ENCODE assay signal across 12 cellular contexts in the genomic region with DNA sequence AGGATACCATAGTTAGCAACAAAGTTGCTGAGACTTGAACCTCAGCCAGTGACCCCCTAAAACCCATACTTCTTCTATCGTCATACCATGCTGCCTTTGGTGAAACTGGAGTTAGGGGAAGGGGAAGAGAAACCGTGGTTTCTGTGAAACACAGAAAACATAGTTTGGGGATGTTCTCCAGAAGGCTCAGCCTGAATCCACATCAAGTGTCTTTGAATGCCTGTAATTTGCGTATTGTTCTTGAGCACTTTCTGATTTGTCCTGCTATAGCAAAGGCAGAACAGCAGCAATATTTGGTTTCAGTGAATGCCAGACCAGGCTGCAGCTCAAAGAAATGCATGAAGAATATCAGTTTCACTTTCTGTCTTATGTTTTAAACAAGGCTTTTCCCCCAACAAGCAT.
DNase-seq lines count a peak whose midpoint lies in the region; ATAC-seq and TF ChIP-seq lines count a peak whose summit lies in the region.
"Had no signal": no experiment of that assay in that cellular context is flagged by ENCODE, and none has a peak within 500 bp of the region (broad histone marks: within the 10 kb centered on the region; RNA-seq: fewer than 3 reads in every experiment).

No MANE protein-coding gene starts in this region.

- 91 to 95% methylated on average over 3 of the region's 3 CpGs for WGBS in heart right ventricle, 2 donors

- POLR2A ChIA-PET in activated CD4-positive, alpha-beta memory T cell treated with anti-CD3 and anti-CD28 coated beads, Interleukin-2, amount 10 ng/mL, durations not matched to agents 7 days and 5 days (lab: Charles Lee), result no interaction called here

- no peaks in the 10 kb centered on the region for H3K27me3 ChIP-seq in heart right ventricle
- H3K27me3 ChIP-seq: SJSA1 had no signal

- H3K9me3 ChIP-seq in mucosa of descending colon (no peaks in the 10 kb centered on the region), heart right ventricle (peaks cover 0 to 11% (median 0%) of the 10 kb centered on the region in 11 donors)
- H3K9me3 ChIP-seq: SJSA1 had no signal

- H3K4me3 ChIP-seq in mucosa of descending colon (no peak overlapping the region), heart right ventricle (no peak overlapping the region)
- H3K4me3 ChIP-seq: SJSA1 had no signal

- TF ChIP-seq CTCF in mucosa of descending colon (IDR thresholded peaks at IDR 0.05) (no peak), heart right ventricle (IDR thresholded peaks at IDR 0.05) (no peak)

- no peak overlapping the region for H3K27ac Mint-ChIP-seq in activated CD4-positive, alpha-beta memory T cell treated with anti-CD3 and anti-CD28 coated beads, Interleukin-2, amount 10 ng/mL, durations not matched to agents 7 days and 5 days
- H3K27ac Mint-ChIP-seq: activated CD4-positive, alpha-beta memory T cell treated with anti-CD3 and anti-CD28 coated beads for 36 hours; natural killer cell; stimulated activated naive CD8-positive, alpha-beta T cell treated with anti-CD3 and anti-CD28 coated beads, Interleukin-15, Interleukin-2, amounts not matched to agents 100 ng/mL and 50 ng/mL, for 24 hours had no signal

- H3K36me3 ChIP-seq in mucosa of descending colon (ENCODE audit: low read depth) (no peaks in the 10 kb centered on the region), heart right ventricle (no peaks in the 10 kb centered on the region)
- H3K36me3 ChIP-seq: SJSA1 had no signal

- H3K4me1 Mint-ChIP-seq in activated CD4-positive, alpha-beta memory T cell treated with anti-CD3 and anti-CD28 coated beads, Interleukin-2, amount 10 ng/mL, durations not matched to agents 7 days and 5 days, result no peaks in the 10 kb centered on the region
- H3K4me1 Mint-ChIP-seq: natural killer cell had no signal

- ATAC-seq in GM18907 (IDR thresholded peaks at IDR 0.05; ENCODE audit: unreplicated experiment) (peak; percentile 78), GM21723 (IDR thresholded peaks at IDR 0.05; ENCODE audit: unreplicated experiment) (peak; percentile 86), HG03432 (IDR thresholded peaks at IDR 0.05; ENCODE audit: unreplicated experiment) (peak; percentile 74), mucosa of descending colon (no peak), heart right ventricle (no peak), left cardiac atrium (no peak)
- ATAC-seq: natural killer cell had no signal

- H3K27me3 Mint-ChIP-seq in activated CD4-positive, alpha-beta memory T cell treated with anti-CD3 and anti-CD28 coated beads, Interleukin-2, amount 10 ng/mL, durations not matched to agents 7 days and 5 days, result peaks cover 5% of the 10 kb centered on the region
- H3K27me3 Mint-ChIP-seq: stimulated activated naive CD8-positive, alpha-beta T cell treated with anti-CD3 and anti-CD28 coated beads, Interleukin-15, Interleukin-2, amounts not matched to agents 100 ng/mL and 50 ng/mL, for 24 hours had no signal

- CTCF ChIA-PET in activated CD4-positive, alpha-beta memory T cell treated with anti-CD3 and anti-CD28 coated beads, Interleukin-2, amount 10 ng/mL, durations not matched to agents 7 days and 5 days (lab: Charles Lee), result interaction anchor here (1.4 kb wide), 1 partner anchor 10 kb away, joined by 3 read pairs; no protein-coding TSS in a partner anchor

- H3K4me1 ChIP-seq in mucosa of descending colon (ENCODE audit: low read depth) (no peaks in the 10 kb centered on the region), heart right ventricle (no peaks in the 10 kb centered on the region)
- H3K4me1 ChIP-seq: SJSA1 had no signal

- H3K36me3 Mint-ChIP-seq in activated CD4-positive, alpha-beta memory T cell treated with anti-CD3 and anti-CD28 coated beads, Interleukin-2, amount 10 ng/mL, durations not matched to agents 7 days and 5 days (ENCODE audit: low read depth), result no peaks in the 10 kb centered on the region
- H3K36me3 Mint-ChIP-seq: activated CD4-positive, alpha-beta memory T cell treated with anti-CD3 and anti-CD28 coated beads for 36 hours; natural killer cell had no signal

- no peaks in the 10 kb centered on the region for H3K9me3 Mint-ChIP-seq in activated CD4-positive, alpha-beta memory T cell treated with anti-CD3 and anti-CD28 coated beads, Interleukin-2, amount 10 ng/mL, durations not matched to agents 7 days and 5 days
- H3K9me3 Mint-ChIP-seq: activated CD4-positive, alpha-beta memory T cell treated with anti-CD3 and anti-CD28 coated beads for 36 hours; natural killer cell; stimulated activated naive CD8-positive, alpha-beta T cell treated with anti-CD3 and anti-CD28 coated beads, Interleukin-15, Interleukin-2, amounts not matched to agents 100 ng/mL and 50 ng/mL, for 24 hours had no signal

- intact Hi-C loops in mucosa of descending colon (cut with DNase I, micrococcal nuclease), result no loop called here
- intact Hi-C loops in heart right ventricle (cut with DNase I), result no loop called here
- intact Hi-C loops in left cardiac atrium (cut with DNase I), result no loop called here

- DNase-seq in iris pigment epithelial cell (ENCODE audit: low read depth) (peak; percentile 31), mucosa of descending colon (no peak), heart right ventricle (no peak), left cardiac atrium (no peak)
- DNase-seq in activated CD4-positive, alpha-beta memory T cell treated with anti-CD3 and anti-CD28 coated beads, Interleukin-2, amount 10 ng/mL, durations not matched to agents 7 days and 5 days, result no peak
- DNase-seq: activated CD4-positive, alpha-beta memory T cell treated with anti-CD3 and anti-CD28 coated beads for 36 hours; natural killer cell had no signal

- H3K27ac ChIP-seq in heart right ventricle, result no peak overlapping the region
- H3K27ac ChIP-seq: SJSA1 had no signal

- no peak overlapping the region for H3K4me3 Mint-ChIP-seq in activated CD4-positive, alpha-beta memory T cell treated with anti-CD3 and anti-CD28 coated beads, Interleukin-2, amount 10 ng/mL, durations not matched to agents 7 days and 5 days
- H3K4me3 Mint-ChIP-seq: activated CD4-positive, alpha-beta memory T cell treated with anti-CD3 and anti-CD28 coated beads for 36 hours; natural killer cell; stimulated activated naive CD8-positive, alpha-beta T cell treated with anti-CD3 and anti-CD28 coated beads, Interleukin-15, Interleukin-2, amounts not matched to agents 100 ng/mL and 50 ng/mL, for 24 hours had no signal

Comparison
In these comparisons a context has a peak if more than half of its experiments do, and no peak if none do; other contexts are left out.
1. ATAC-seq: peak in GM18907 (single experiment), GM21723 (single experiment) and HG03432 (single experiment); none in mucosa of descending colon (single experiment), heart right ventricle (0 of 8) and left cardiac atrium (0 of 2).